Comparison of ENCODE assay signal across 9 cellular contexts in the genomic region with DNA sequence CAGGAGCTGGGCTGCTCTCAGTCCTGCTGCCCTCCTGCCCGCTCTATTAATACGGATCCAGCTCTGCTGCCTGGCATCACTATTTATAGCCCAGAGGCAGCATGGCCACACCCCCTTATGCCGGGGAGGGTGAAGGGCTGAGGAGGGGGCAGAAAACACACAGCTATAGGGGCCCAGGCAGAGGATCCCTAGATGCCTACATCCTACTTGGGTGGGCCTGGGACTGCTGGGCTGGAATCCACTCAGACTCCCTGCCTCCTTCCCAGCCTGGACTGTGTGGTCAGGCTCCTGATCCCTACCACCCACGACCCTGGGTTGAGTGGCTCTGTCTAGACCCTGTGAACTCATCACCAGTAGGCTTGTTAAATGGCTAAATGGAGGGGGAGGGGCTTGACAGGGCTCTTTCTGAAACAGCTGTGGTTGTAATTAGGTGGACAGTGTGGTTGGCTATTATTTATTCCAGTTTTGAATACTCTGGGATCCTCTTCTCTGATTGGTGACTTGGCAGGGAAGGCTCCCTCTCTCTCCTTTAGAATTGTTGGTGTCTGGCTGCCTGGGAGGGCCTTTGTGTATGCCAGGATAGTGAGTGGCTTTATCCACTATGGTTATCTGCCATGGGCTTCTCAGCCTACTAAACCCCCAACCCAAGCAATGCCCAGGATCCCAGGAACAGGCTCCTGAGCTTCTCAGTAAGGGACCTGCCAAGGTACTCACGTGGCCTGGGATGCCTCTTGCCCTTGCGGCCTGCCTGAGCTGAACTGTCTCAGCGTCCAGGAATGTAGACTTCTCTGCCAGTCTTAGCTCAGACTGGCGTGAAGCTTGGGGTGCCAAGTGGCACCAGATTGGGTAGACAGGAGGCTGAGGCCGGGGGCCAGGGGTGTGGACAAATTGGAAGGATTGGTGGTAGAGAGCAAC. TPM values are rescaled to one million over a fixed set of nuclear protein-coding genes. Genes with fewer than 3 reads are reported as not detected.
A peak's percentile ranks its signal among the peaks of the same experiment; 100 is the strongest.
DNase-seq lines count a peak whose midpoint lies in the region; ATAC-seq, FAIRE-seq and TF ChIP-seq lines count a peak whose summit lies in the region.
"Had no signal": no experiment of that assay in that cellular context is flagged by ENCODE, and none has a peak within 500 bp of the region (broad histone marks: within the 10 kb centered on the region; RNA-seq: fewer than 3 reads in every experiment).

No MANE protein-coding gene starts in this region.

- H3K4me3 ChIP-seq in NT2/D1 (ENCODE audit: insufficient read length, low read depth) (peak overlapping the region; percentile 61), neuron (ENCODE audit: low read length) (peak overlapping the region; percentile 89)

- ATAC-seq in esophagus mucosa, result peak; percentile 74
- ATAC-seq in GM19455 (IDR thresholded peaks at IDR 0.05; ENCODE audit: unreplicated experiment), result no peak
- no peak for ATAC-seq in HG03175 (IDR thresholded peaks at IDR 0.05; ENCODE audit: unreplicated experiment)
- no peak for ATAC-seq in GM18868 (IDR thresholded peaks at IDR 0.05; ENCODE audit: unreplicated experiment)

- peak; percentile 73 for DNase-seq in H54 (ENCODE audit: insufficient read length, low spot score)
- no peak for DNase-seq in NT2/D1 (ENCODE audit: low read depth, low spot score)
- no peak for DNase-seq in OCI-M2 (lab: John Stamatoyannopoulos, UW; ENCODE audit: unreplicated experiment)

- H3K9ac ChIP-seq in NT2/D1 (ENCODE audit: insufficient read length, low read depth), result peak overlapping the region; percentile 88

- H2AFZ ChIP-seq in neuron (ENCODE audit: low read depth, low read length), result no peak overlapping the region

- H3K9me3 ChIP-seq in NT2/D1 (ENCODE audit: insufficient read depth, low read length) (no peaks in the 10 kb centered on the region), neuron (ENCODE audit: low read length) (no peaks in the 10 kb centered on the region)

- H3K27me3 ChIP-seq in NT2/D1 (ENCODE audit: insufficient read depth, insufficient read length), result no peaks in the 10 kb centered on the region
- no peaks in the 10 kb centered on the region for H3K27me3 ChIP-seq in neuron (ENCODE audit: insufficient read depth, low read length)

- H3K4me1 ChIP-seq in NT2/D1 (ENCODE audit: insufficient read depth, insufficient read length), result peaks cover 16% of the 10 kb centered on the region
- peaks cover 47% of the 10 kb centered on the region for H3K4me1 ChIP-seq in neuron (ENCODE audit: insufficient read depth, low read length)

- peak; percentile 40; the same call in 1 of the 2 replicates for TF ChIP-seq POLR2A in H54 (IDR thresholded peaks at IDR 0.05; ENCODE audit: low read depth, low read length)

- H3K36me3 ChIP-seq in NT2/D1 (ENCODE audit: insufficient read depth, insufficient read length, low read length) (peaks cover 24% of the 10 kb centered on the region), neuron (ENCODE audit: insufficient read depth, low read length) (peaks cover 27% of the 10 kb centered on the region)

- FAIRE-seq in H54 (lab: Jason Lieb, UNC), result no peak

RNA-seq across cellular contexts. Expression of gene PHLDB1, which starts 15.2 kb away (rescaled TPM):
- 9.3 TPM for total RNA-seq in esophagus mucosa

RNA-seq across cellular contexts. Expression of gene ARCN1, which starts 50.4 kb away (rescaled TPM):
- 71.7 TPM for total RNA-seq in esophagus mucosa

RNA-seq across cellular contexts. Expression of gene TREH, which starts 56.8 kb away (rescaled TPM):
- total RNA-seq in esophagus mucosa, result 0.68 TPM
- total RNA-seq: NCI-H460 had no signal

RNA-seq across cellular contexts. Expression of gene IFT46, which starts 56.9 kb away (rescaled TPM):
- total RNA-seq in esophagus mucosa, result 14.6 TPM
